ENCODE assay signal across 8 cellular contexts in genomic region chr19:13150919-13151604, GRCh38. TPM values are rescaled to one million over a fixed set of nuclear protein-coding genes. Genes with fewer than 3 reads are reported as not detected.
A peak's percentile ranks its signal among the peaks of the same experiment; 100 is the strongest.
DNase-seq lines count a peak whose midpoint lies in the region; ATAC-seq lines count a peak whose summit lies in the region.

No MANE protein-coding gene starts in this region.

- H3K27me3 Mint-ChIP-seq in T-helper 17 cell, result no peaks in the 10 kb centered on the region

- peak overlapping the region; percentile 97 for H3K27ac Mint-ChIP-seq in T-helper 17 cell

- ATAC-seq in T-helper 17 cell, result peak; percentile 7
- no peak for ATAC-seq in GM19351 (IDR thresholded peaks at IDR 0.05; ENCODE audit: unreplicated experiment)
- no peak for ATAC-seq in GM18858 (IDR thresholded peaks at IDR 0.05; ENCODE audit: unreplicated experiment)

- H3K36me3 Mint-ChIP-seq in T-helper 17 cell (ENCODE audit: low read depth), result peaks cover 8% of the 10 kb centered on the region

- H3K4me1 Mint-ChIP-seq in T-helper 17 cell, result peaks cover 42% of the 10 kb centered on the region

- DNase-seq in DMS 273 (lab: John Stamatoyannopoulos, UW; ENCODE audit: unreplicated experiment) (peak; percentile 69), DMS 273 treated with DMSO at 0.1 percent for 48 hours (lab: John Stamatoyannopoulos, UW) (no peak), T-helper 17 cell (no peak), myocyte (ENCODE audit: low read depth) (peak; percentile 28), ureter (ENCODE audit: low spot score) (peak; percentile 74)
- peak; percentile 24 for DNase-seq in effector CD4-positive, alpha-beta T cell

- peak overlapping the region; percentile 93 for H3K4me3 Mint-ChIP-seq in T-helper 17 cell

- H3K9me3 ChIP-seq in T-helper 17 cell (ENCODE audit: control insufficient read depth, low read length, poor library complexity, severe bottlenecking), result peaks cover 4% of the 10 kb centered on the region

RNA-seq across cellular contexts. Expression of gene IER2, which starts 0.9 kb away (rescaled TPM):
- 100 to 1,000 TPM; 376 to 523 TPM for total RNA-seq in T-helper 17 cell
- 20.8 and 21.8 TPM in 2 replicates for total RNA-seq in myocyte
- polyA plus RNA-seq in myocyte (2012), result 28.1 TPM
- total RNA-seq in ureter, result 94.0 TPM

RNA-seq across cellular contexts. Expression of gene STX10, which starts 0.9 kb away (rescaled TPM):
- total RNA-seq in T-helper 17 cell (10 to 100 TPM; 33.5 TPM), myocyte (54.1 and 85.2 TPM in 2 replicates), ureter (37.3 TPM)
- 80.6 TPM for polyA plus RNA-seq in myocyte (2012)

RNA-seq across cellular contexts. Expression of gene NACC1, which starts 33.0 kb away (rescaled TPM):
- 10 to 100 TPM; 23.1 to 26.4 TPM for total RNA-seq in T-helper 17 cell
- total RNA-seq in myocyte, result 59.7 and 66.2 TPM in 2 replicates
- polyA plus RNA-seq in myocyte (2012), result 42.8 TPM
- total RNA-seq in ureter, result 57.0 TPM

RNA-seq across cellular contexts. Expression of gene TRMT1, which starts 34.5 kb away (rescaled TPM):
- total RNA-seq in T-helper 17 cell (10 to 100 TPM; 60.3 to 72.3 TPM), myocyte (23.3 and 30.0 TPM in 2 replicates), ureter (54.6 TPM)
- 20.0 TPM for polyA plus RNA-seq in myocyte (2012)

RNA-seq across cellular contexts. Expression of gene LYL1, which starts 48.4 kb away (rescaled TPM):
- total RNA-seq in T-helper 17 cell, result 10 to 100 TPM in 1 of 2 donors, 1 to 10 TPM in 1; 6.9 to 17.9 TPM
- total RNA-seq in myocyte, result not detected in 2 replicates
- 0.06 TPM for polyA plus RNA-seq in myocyte (2012)
- total RNA-seq in ureter, result 3.0 TPM

Comparison
In these comparisons a context has a peak if more than half of its experiments do, and no peak if none do; other contexts are left out.
1. DNase-seq: peak in DMS 273 (single experiment), effector CD4-positive, alpha-beta T cell (single experiment), myocyte (single experiment) and ureter (single experiment); none in DMS 273 treated with DMSO at 0.1 percent for 48 hours (single experiment) and T-helper 17 cell (0 of 3).